22 cellular contexts compared by ENCODE assay signal in genomic region chr20:33002087-33002808, GRCh38. TPM values are rescaled to one million over a fixed set of nuclear protein-coding genes. Genes with fewer than 3 reads are reported as not detected.
"Had no signal": no experiment of that assay in that cellular context is flagged by ENCODE, and none has a peak within 500 bp of the region (broad histone marks: within the 10 kb centered on the region; RNA-seq: fewer than 3 reads in every experiment).

No MANE protein-coding gene starts in this region.

- H3K4me3 ChIP-seq: cardiac muscle cell, dorsolateral prefrontal cortex, gastroesophageal sphincter, heart right ventricle, lung, prostate gland, thyroid gland had no signal

- H3K36me3 Mint-ChIP-seq: natural killer cell had no signal

- H3K9me3 ChIP-seq: prostate gland, thyroid gland had no signal

- H3K27me3 ChIP-seq: cardiac muscle cell, dorsolateral prefrontal cortex, heart right ventricle, thyroid gland had no signal

- H3K36me3 ChIP-seq: cardiac muscle cell, gastroesophageal sphincter, heart right ventricle, prostate gland, thyroid gland had no signal

- H3K4me3 Mint-ChIP-seq: natural killer cell had no signal

- H3K27ac ChIP-seq: cardiac muscle cell, dorsolateral prefrontal cortex, gastroesophageal sphincter, heart right ventricle, prostate gland, thyroid gland had no signal

- H3K4me1 Mint-ChIP-seq: natural killer cell had no signal

- H3K4me1 ChIP-seq: gastroesophageal sphincter, prostate gland, thyroid gland had no signal

- DNase-seq: activated CD4-positive, alpha-beta T cell treated with anti-CD3 and anti-CD28 coated beads for 1 hour; activated CD4-positive, alpha-beta T cell treated with anti-CD3 and anti-CD28 coated beads, Interleukin-2, amount 50 U/mL, for 48 hours; activated effector memory CD4-positive, alpha-beta T cell treated with anti-CD3 and anti-CD28 coated beads, Interleukin-2, amount 50 U/mL, for 16 hours; activated T-cell treated with anti-CD3 and anti-CD28 coated beads, Interleukin-2, amount 50 U/mL, for 1 hour; erythroblast; heart right ventricle; left colon; natural killer cell; occipital lobe; small intestine; T1000; thyroid gland had no signal

- ATAC-seq: gastroesophageal sphincter, left colon, right cardiac atrium had no signal

- H3K9me3 Mint-ChIP-seq: natural killer cell had no signal

- H3K27ac Mint-ChIP-seq: natural killer cell had no signal

RNA-seq across cellular contexts. Expression of gene SUN5, which starts 2.0 kb away (rescaled TPM):
- total RNA-seq: cardiac muscle cell, dorsolateral prefrontal cortex, gastroesophageal sphincter, heart right ventricle, left colon, lung, mononuclear cell, natural killer cell, occipital lobe, right cardiac atrium, SK-MEL-5, thyroid gland, urinary bladder had no signal
- polyA plus RNA-seq: adipose tissue, cardiac muscle cell, heart right ventricle, lung, right cardiac atrium, small intestine, urinary bladder had no signal

RNA-seq across cellular contexts. Expression of gene BPIFB2, which starts 5.3 kb away (rescaled TPM):
- total RNA-seq: cardiac muscle cell, dorsolateral prefrontal cortex, heart right ventricle, left colon, mononuclear cell, natural killer cell, right cardiac atrium, SK-MEL-5, thyroid gland, urinary bladder had no signal
- polyA plus RNA-seq: adipose tissue, cardiac muscle cell, heart right ventricle, right cardiac atrium, small intestine, urinary bladder had no signal

RNA-seq across cellular contexts. Expression of gene BPIFB6, which starts 29.2 kb away (rescaled TPM):
- total RNA-seq: cardiac muscle cell, dorsolateral prefrontal cortex, gastroesophageal sphincter, heart right ventricle, left colon, lung, mononuclear cell, natural killer cell, occipital lobe, prostate gland, right cardiac atrium, SK-MEL-5, thyroid gland, urinary bladder had no signal
- polyA plus RNA-seq: adipose tissue, cardiac muscle cell, heart right ventricle, lung, right cardiac atrium, small intestine, urinary bladder had no signal

RNA-seq across cellular contexts. Expression of gene BPIFB3, which starts 51.5 kb away (rescaled TPM):
- total RNA-seq: cardiac muscle cell, dorsolateral prefrontal cortex, gastroesophageal sphincter, heart right ventricle, left colon, lung, mononuclear cell, natural killer cell, occipital lobe, prostate gland, right cardiac atrium, SK-MEL-5, thyroid gland, urinary bladder had no signal
- polyA plus RNA-seq: adipose tissue, cardiac muscle cell, heart right ventricle, lung, right cardiac atrium, small intestine, urinary bladder had no signal
